22 cellular contexts compared by ENCODE assay signal in the genomic region with DNA sequence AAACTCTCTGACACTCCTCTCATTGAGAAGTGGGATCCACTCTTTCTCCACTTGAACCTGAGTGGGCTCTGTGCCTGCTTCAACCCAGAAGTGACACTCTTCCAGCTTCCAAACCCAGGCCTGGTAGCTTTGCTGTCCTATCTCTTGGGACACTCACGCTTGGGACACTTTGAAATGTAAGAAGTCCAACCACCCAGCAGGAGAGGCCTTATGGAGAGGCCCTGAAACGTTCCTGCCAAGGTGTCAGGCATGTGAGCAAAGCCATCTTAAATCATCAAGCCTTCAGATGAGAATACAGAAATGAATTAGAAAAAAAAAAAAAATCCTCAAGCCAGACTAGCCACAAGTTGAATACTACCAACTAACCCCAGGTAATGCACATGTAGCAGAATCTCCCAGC. TPM values are rescaled to one million over a fixed set of nuclear protein-coding genes. Genes with fewer than 3 reads are reported as not detected.
DNase-seq lines count a peak whose midpoint lies in the region; ATAC-seq and TF ChIP-seq lines count a peak whose summit lies in the region.
"Had no signal": no experiment of that assay in that cellular context is flagged by ENCODE, and none has a peak within 500 bp of the region (broad histone marks: within the 10 kb centered on the region; RNA-seq: fewer than 3 reads in every experiment).

No MANE protein-coding gene starts in this region.

- H3K27ac ChIP-seq in adrenal gland = peak overlapping the region; percentile 11 to 90 (median 76)
- H3K27ac ChIP-seq: 22Rv1, BLaER1, GM23248 had no signal

- DNase-seq in T-helper 2 cell treated with Interferon-gamma antibody and Interleukin-4, amounts not matched to agents 5 μg/mL and 100 μg/mL, for 36 hours (ENCODE audit: low spot score) = no peak
- DNase-seq in T-helper 2 cell (no peak), adrenal gland (peak in 4 of 7 donors; percentile 36 to 65 (median 51)), neural crest cell (ENCODE audit: low read depth, low spot score) (no peak), mesenteric fat pad (ENCODE audit: low spot score) (no peak), NCI-H1930 (lab: John Stamatoyannopoulos, UW) (no peak), dermis blood vessel endothelial cell (no peak)
- DNase-seq: CD4-positive, CD25-positive, alpha-beta regulatory T cell; CD8-positive, alpha-beta memory T cell; COR-L47; DMS 273 treated with DMSO at 0.1 percent for 48 hours; DMS53; DND-41; EL; GM23248; HFFc6; IMR-90 had no signal

- H3K4me1 ChIP-seq in adrenal gland (replicated peaks in 1 of 2) = peaks cover 32 to 51% of the 10 kb centered on the region in 2 donors

- no peak overlapping the region for H3K4me3 ChIP-seq in adrenal gland
- H3K4me3 ChIP-seq: BLaER1, GM12878, GM23248 had no signal

- peak overlapping the region; percentile 31 for H3K27ac Mint-ChIP-seq in T-helper 2 cell treated with Interferon-gamma antibody and Interleukin-4, amounts not matched to agents 5 μg/mL and 100 μg/mL, for 36 hours
- peak overlapping the region; percentile 78 for H3K27ac Mint-ChIP-seq in neural crest cell (ENCODE audit: unreplicated experiment)
- H3K27ac Mint-ChIP-seq: CD4-positive, CD25-positive, alpha-beta regulatory T cell; CD8-positive, alpha-beta memory T cell; HFFc6 had no signal

- no peaks in the 10 kb centered on the region for H3K27me3 ChIP-seq in adrenal gland
- H3K27me3 ChIP-seq: BLaER1 had no signal

- 11 to 60% (median 54%) methylated on average over 1 to 2 of the region's 2 CpGs for WGBS in adrenal gland, 4 donors

- no peaks in the 10 kb centered on the region for H3K27me3 Mint-ChIP-seq in T-helper 2 cell treated with Interferon-gamma antibody and Interleukin-4, amounts not matched to agents 5 μg/mL and 100 μg/mL, for 36 hours (ENCODE audit: low read depth)
- no peaks in the 10 kb centered on the region for H3K27me3 Mint-ChIP-seq in neural crest cell (ENCODE audit: low read depth)
- H3K27me3 Mint-ChIP-seq: CD4-positive, CD25-positive, alpha-beta regulatory T cell had no signal

- ATAC-seq in GM19452 (IDR thresholded peaks at IDR 0.05; ENCODE audit: unreplicated experiment) = no peak
- ATAC-seq: HCT116 had no signal

- no peak overlapping the region for H3K4me3 Mint-ChIP-seq in T-helper 2 cell treated with Interferon-gamma antibody and Interleukin-4, amounts not matched to agents 5 μg/mL and 100 μg/mL, for 36 hours
- H3K4me3 Mint-ChIP-seq in neural crest cell = no peak overlapping the region
- H3K4me3 Mint-ChIP-seq: CD4-positive, CD25-positive, alpha-beta regulatory T cell; CD8-positive, alpha-beta memory T cell; HFFc6 had no signal

- intact Hi-C loops in adrenal gland (cut with DNase I) = no loop called here

- H3K9me3 ChIP-seq in adrenal gland (replicated peaks in 1 of 3) = no peaks in the 10 kb centered on the region

- H3K36me3 ChIP-seq in adrenal gland (replicated peaks in 1 of 2) = peaks cover 0 to 6% of the 10 kb centered on the region in 2 donors
- H3K36me3 ChIP-seq: BLaER1 had no signal

- no peaks in the 10 kb centered on the region for H3K9me3 Mint-ChIP-seq in T-helper 2 cell treated with Interferon-gamma antibody and Interleukin-4, amounts not matched to agents 5 μg/mL and 100 μg/mL, for 36 hours
- H3K9me3 Mint-ChIP-seq in neural crest cell = no peaks in the 10 kb centered on the region
- H3K9me3 Mint-ChIP-seq: CD8-positive, alpha-beta memory T cell; HFFc6 had no signal

- peaks cover 10% of the 10 kb centered on the region for H3K36me3 Mint-ChIP-seq in T-helper 2 cell treated with Interferon-gamma antibody and Interleukin-4, amounts not matched to agents 5 μg/mL and 100 μg/mL, for 36 hours (ENCODE audit: low read depth)
- no peaks in the 10 kb centered on the region for H3K36me3 Mint-ChIP-seq in neural crest cell (ENCODE audit: low read depth)
- H3K36me3 Mint-ChIP-seq: CD4-positive, CD25-positive, alpha-beta regulatory T cell; CD8-positive, alpha-beta memory T cell had no signal

- TF ChIP-seq POLR2A in adrenal gland (IDR thresholded peaks at IDR 0.05) = no peak

- TF ChIP-seq CTCF in adrenal gland (IDR thresholded peaks at IDR 0.05) (no peak), neural crest cell (conservative IDR thresholded peaks at IDR 0.05) (no peak)

- peaks cover 4% of the 10 kb centered on the region for H3K4me1 Mint-ChIP-seq in T-helper 2 cell treated with Interferon-gamma antibody and Interleukin-4, amounts not matched to agents 5 μg/mL and 100 μg/mL, for 36 hours (ENCODE audit: low read depth)
- no peaks in the 10 kb centered on the region for H3K4me1 Mint-ChIP-seq in neural crest cell
- H3K4me1 Mint-ChIP-seq: CD4-positive, CD25-positive, alpha-beta regulatory T cell; CD8-positive, alpha-beta memory T cell had no signal

RNA-seq across cellular contexts. Expression of gene RBM47, which starts 30.2 kb away (rescaled TPM):
- total RNA-seq in adrenal gland = 100 to 1,000 TPM; 143 to 370 (median 175) TPM
- polyA plus RNA-seq in adrenal gland = 100 to 1,000 TPM in 1 of 3 donors, 10 to 100 TPM in 2; 25.7 to 117 (median 26.0) TPM
- total RNA-seq in neural crest cell = 0.37 and 0.48 TPM in 2 replicates
- 53.3 TPM for total RNA-seq in mesenteric fat pad
- total RNA-seq in dermis blood vessel endothelial cell = 1.0 and 4.6 TPM in 2 replicates
- polyA plus RNA-seq: CD8-positive, alpha-beta memory T cell had no signal

Comparison
In these comparisons a context has a peak if more than half of its experiments do, and no peak if none do; other contexts are left out.
1. DNase-seq: peak in adrenal gland (4 of 7); none in T-helper 2 cell treated with Interferon-gamma antibody and Interleukin-4, amounts not matched to agents 5 μg/mL and 100 μg/mL, for 36 hours (single experiment), T-helper 2 cell (0 of 5), neural crest cell (single experiment), mesenteric fat pad (single experiment), NCI-H1930 (0 of 2) and dermis blood vessel endothelial cell (single experiment).